Comparison of ENCODE assay signal across 14 cellular contexts in the genomic region with DNA sequence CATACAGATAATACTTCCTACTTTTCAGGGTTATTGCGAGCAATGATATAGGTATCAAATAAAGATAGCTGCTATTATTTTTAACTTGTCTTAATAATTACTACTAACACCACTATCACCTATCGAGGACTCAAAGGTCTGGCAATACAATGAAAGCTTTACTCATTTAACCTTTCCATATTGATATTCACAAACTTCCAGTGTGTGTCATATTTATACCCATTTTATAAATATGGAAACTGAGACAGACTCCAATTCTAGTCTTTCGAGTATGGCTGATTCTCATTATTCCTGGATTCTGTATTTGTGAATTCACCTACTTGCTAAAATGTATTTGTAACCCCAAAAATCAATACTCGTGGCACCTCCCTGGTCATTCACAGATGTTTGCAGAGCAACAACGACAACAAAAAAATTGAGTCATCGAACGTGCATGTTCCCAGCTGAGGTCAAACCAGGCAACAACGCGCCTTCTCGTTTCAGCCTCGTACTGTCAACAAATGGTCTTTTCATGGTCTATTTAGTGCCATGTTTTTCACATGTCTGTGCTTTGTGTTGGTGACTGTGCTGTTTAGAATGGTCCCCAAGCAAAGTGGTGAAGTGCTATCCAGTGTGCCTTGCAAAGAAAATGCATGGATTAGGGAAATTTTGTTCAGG.
DNase-seq lines count a peak whose midpoint lies in the region; ATAC-seq and FAIRE-seq lines count a peak whose summit lies in the region.
"Had no signal": no experiment of that assay in that cellular context is flagged by ENCODE, and none has a peak within 500 bp of the region (broad histone marks: within the 10 kb centered on the region; RNA-seq: fewer than 3 reads in every experiment).

No MANE protein-coding gene starts in this region.

- ATAC-seq in GM19452 (IDR thresholded peaks at IDR 0.05; ENCODE audit: unreplicated experiment) (no peak), GM18909 (IDR thresholded peaks at IDR 0.05; ENCODE audit: poor library complexity, unreplicated experiment) (no peak)
- ATAC-seq: left colon, psoas muscle had no signal

- H3K27ac ChIP-seq in substantia nigra (ENCODE audit: low read depth, low read length, poor library complexity, severe bottlenecking) = peak overlapping the region; percentile 73
- H3K27ac ChIP-seq: psoas muscle had no signal

- DNase-seq in NCI-H146 (lab: John Stamatoyannopoulos, UW) (peak; percentile 55), NCI-H774 (lab: John Stamatoyannopoulos, UW) (peak; percentile 95), substantia nigra (lab: John Stamatoyannopoulos, UW) (peak in 16 of 49 donors; percentile 8 to 37 (median 24)), DMS79 treated with DMSO at 0.1 percent for 48 hours (lab: John Stamatoyannopoulos, UW) (no peak)
- DNase-seq: activated CD4-positive, CD25-positive, alpha-beta regulatory T cell treated with anti-CD3 and anti-CD28 coated beads, Interleukin-2, amount 50 U/mL, for 72 hours; activated CD8-positive, alpha-beta memory T cell treated with anti-CD3 and anti-CD28 coated beads, Interleukin-2, amount 50 U/mL, for 48 hours; DMS79; GM23248; left colon; psoas muscle; Right ventricle myocardium superior had no signal

- peak; percentile 90 for FAIRE-seq in islet of Langerhans (lab: Jason Lieb, UNC)
